ENCODE assay signal across 8 cellular contexts in the genomic region with DNA sequence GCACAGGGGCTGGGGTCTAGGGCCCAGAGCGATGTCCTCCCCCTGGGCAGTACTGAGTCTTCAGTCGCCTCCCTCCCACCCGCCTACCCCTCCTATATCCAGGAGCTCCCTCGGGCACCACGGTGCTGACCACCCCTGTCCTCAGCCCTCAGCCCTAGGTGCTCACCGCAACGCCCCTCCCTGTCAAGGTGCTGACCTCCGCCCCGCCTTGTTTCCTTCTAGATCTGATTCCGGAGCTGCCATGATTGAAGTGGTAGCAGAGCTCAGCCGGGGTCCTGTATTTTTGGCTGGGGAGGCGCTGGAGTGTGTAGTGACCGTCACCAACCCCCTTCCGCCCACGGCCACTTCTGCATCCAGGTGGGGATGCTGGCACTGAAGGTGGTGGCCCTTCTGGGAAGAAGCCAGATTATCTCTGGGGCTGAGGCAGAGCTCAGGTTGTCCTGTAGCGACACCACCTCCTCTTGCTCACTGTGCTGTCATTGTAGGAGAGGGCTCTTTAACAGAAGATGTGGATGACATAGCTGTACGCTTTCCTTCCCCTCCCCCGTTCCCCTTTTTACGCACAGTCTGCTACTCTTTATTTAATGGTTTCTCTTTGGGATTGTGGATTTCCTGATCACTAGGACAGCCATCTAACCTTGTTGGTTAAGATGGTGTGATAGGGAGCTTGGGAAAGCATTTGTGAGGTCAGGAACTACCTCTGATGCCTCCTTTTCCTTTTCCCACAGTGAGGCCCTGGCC. TPM values are rescaled to one million over a fixed set of nuclear protein-coding genes. Genes with fewer than 3 reads are reported as not detected.
A peak's percentile ranks its signal among the peaks of the same experiment; 100 is the strongest.
DNase-seq lines count a peak whose midpoint lies in the region; ATAC-seq and TF ChIP-seq lines count a peak whose summit lies in the region.

No MANE protein-coding gene starts in this region.

- H3K9me3 Mint-ChIP-seq in MCF 10A (ENCODE audit: unreplicated experiment) = no peaks in the 10 kb centered on the region

- H3K27ac Mint-ChIP-seq in MCF 10A (ENCODE audit: low read depth, unreplicated experiment) = peak overlapping the region; percentile 85

- peak overlapping the region; percentile 77 for H3K4me3 ChIP-seq in SU-DHL-6 (ENCODE audit: insufficient read depth, low read length, poor library complexity, severe bottlenecking)

- peak overlapping the region; percentile 78 for H3K9ac ChIP-seq in SU-DHL-6 (ENCODE audit: low read length)

- no peaks in the 10 kb centered on the region for H3F3A ChIP-seq in SU-DHL-6 (ENCODE audit: insufficient read depth)

- H3K4me2 ChIP-seq in SU-DHL-6 (ENCODE audit: low read depth, low read length, poor library complexity, severe bottlenecking) = peak overlapping the region; percentile 67

- TF ChIP-seq CTCF in SU-DHL-6 (IDR thresholded peaks at IDR 0.05; ENCODE audit: insufficient read depth, low read length, poor library complexity, severe bottlenecking) (no peak), MCF 10A (IDR thresholded peaks at IDR 0.05; ENCODE audit: unreplicated experiment) (no peak)

- H2AFZ ChIP-seq in SU-DHL-6 (ENCODE audit: low read depth, low read length, severe bottlenecking) = peak overlapping the region; percentile 68

- peaks cover 41% of the 10 kb centered on the region for H3K36me3 Mint-ChIP-seq in MCF 10A (ENCODE audit: insufficient read depth, unreplicated experiment)

- H3K27ac ChIP-seq in SU-DHL-6 (ENCODE audit: low read depth, low read length) = peak overlapping the region; percentile 62

- peaks cover 36% of the 10 kb centered on the region for H3K79me2 ChIP-seq in SU-DHL-6 (ENCODE audit: insufficient read depth, low read length)

- no TSS peak for BruUV-seq in MCF 10A (replicated peaks; lab: Mats Ljungman, UMichigan)

- intact Hi-C loops in MCF 10A (cut with micrococcal nuclease) = loop anchor here (1.0 to 5.0 kb wide), 2 partner anchors 16 to 33 kb away; no protein-coding TSS in a partner anchor

- peak; percentile 18 for ATAC-seq in HG03097 (IDR thresholded peaks at IDR 0.05; ENCODE audit: low FRiP score, unreplicated experiment)

- CTCF ChIA-PET in MCF 10A (lab: Yijun Ruan, JAX) = interaction anchor here (0.6 to 8.0 kb wide), 7 partner anchors 15 to 1123 kb away, joined by 3 to 150 read pairs (median 5); partner anchors contain the start of genes CREB3 and TLN1

- DNase-seq in activated T-cell treated with anti-CD3 and anti-CD28 coated beads for 1 hour (ENCODE audit: low read depth) (peak; percentile 33), activated T-cell treated with anti-CD3 and anti-CD28 coated beads for 4 hours (no peak), MCF 10A (ENCODE audit: unreplicated experiment) (peak; percentile 40), kidney glomerular epithelial cell (lab: John Stamatoyannopoulos, UW) (peak; percentile 22), GDM1 (lab: John Stamatoyannopoulos, UW) (no peak)
- peak; percentile 45 for DNase-seq in stimulated activated CD4-positive, alpha-beta T cell treated with anti-CD3 and anti-CD28 coated beads, Interleukin-4, amount 100 ng/mL, for 24 hours

- no peaks in the 10 kb centered on the region for H3K27me3 ChIP-seq in SU-DHL-6 (ENCODE audit: low read length)

- no peaks in the 10 kb centered on the region for H3K36me3 ChIP-seq in SU-DHL-6 (ENCODE audit: low read length)

- H4K20me1 ChIP-seq in SU-DHL-6 (ENCODE audit: low read depth, low read length) = peaks cover 8% of the 10 kb centered on the region; the same call in 1 of the 2 replicates

- POLR2A ChIA-PET in MCF 10A (lab: Yijun Ruan, JAX) = interaction anchor here (0.6 to 9.6 kb wide), 20 partner anchors 10 to 712 kb away, joined by 3 to 284 read pairs (median 5); partner anchors contain the start of genes ARHGEF39, CCDC107, CREB3 and FANCG

- H3K9me2 ChIP-seq in SU-DHL-6 (replicated peaks; ENCODE audit: insufficient read depth, low read length) = no peaks in the 10 kb centered on the region

- H3K27me3 Mint-ChIP-seq in MCF 10A (ENCODE audit: insufficient read depth, unreplicated experiment) = no peaks in the 10 kb centered on the region

- H3K4me3 Mint-ChIP-seq in MCF 10A (ENCODE audit: unreplicated experiment) = peak overlapping the region; percentile 94

- H3K9me3 ChIP-seq in SU-DHL-6 (ENCODE audit: insufficient read depth, low read length) = no peaks in the 10 kb centered on the region

- H3K4me1 Mint-ChIP-seq in MCF 10A (ENCODE audit: insufficient read depth, unreplicated experiment) = peaks cover 31% of the 10 kb centered on the region

RNA-seq across cellular contexts. Expression of gene RGP1, which starts 0.6 kb away (rescaled TPM):
- 33.8 and 35.8 TPM in 2 replicates for total RNA-seq in MCF 10A (2022)

RNA-seq across cellular contexts. Expression of gene GBA2, which starts 0.7 kb away (rescaled TPM):
- 51.3 and 55.2 TPM in 2 replicates for total RNA-seq in MCF 10A (2022)

RNA-seq across cellular contexts. Expression of gene MSMP, which starts 4.4 kb away (rescaled TPM):
- total RNA-seq in MCF 10A (2022) = not detected in 2 replicates

RNA-seq across cellular contexts. Expression of gene CREB3, which starts 17.2 kb away (rescaled TPM):
- 58.7 and 66.2 TPM in 2 replicates for total RNA-seq in MCF 10A (2022)

RNA-seq across cellular contexts. Expression of gene TLN1, which starts 17.7 kb away (rescaled TPM):
- 224 and 256 TPM in 2 replicates for total RNA-seq in MCF 10A (2022)

Comparison
In these comparisons a context has a peak if more than half of its experiments do, and no peak if none do; other contexts are left out.
1. DNase-seq: peak in activated T-cell treated with anti-CD3 and anti-CD28 coated beads for 1 hour (single experiment), MCF 10A (single experiment), kidney glomerular epithelial cell (single experiment) and stimulated activated CD4-positive, alpha-beta T cell treated with anti-CD3 and anti-CD28 coated beads, Interleukin-4, amount 100 ng/mL, for 24 hours (single experiment); none in activated T-cell treated with anti-CD3 and anti-CD28 coated beads for 4 hours (single experiment) and GDM1 (single experiment).